Comparison of ENCODE assay signal across 8 cellular contexts in the genomic region with DNA sequence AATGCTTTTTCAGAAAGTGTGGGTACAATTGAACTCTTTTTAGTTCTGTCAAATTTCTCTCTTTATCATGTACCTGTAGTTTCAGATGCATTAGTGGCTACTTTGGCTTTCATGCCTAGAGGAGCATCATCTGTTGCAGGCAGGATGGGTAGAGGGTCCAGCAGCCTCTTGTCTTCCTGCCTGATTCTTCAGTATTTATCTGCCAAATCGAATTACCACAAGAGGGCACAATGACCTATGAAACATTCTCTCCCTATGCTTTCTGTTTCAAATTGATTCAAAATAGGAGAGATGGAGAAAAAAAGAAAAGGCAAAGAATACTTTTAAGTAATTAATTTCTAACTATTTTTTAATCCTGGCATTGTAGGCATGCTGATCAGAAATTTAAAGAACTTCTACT.
DNase-seq lines count a peak whose midpoint lies in the region; ATAC-seq and TF ChIP-seq lines count a peak whose summit lies in the region.

No MANE protein-coding gene starts in this region.

- in situ Hi-C loops in GM13976 (cut with MboI; ENCODE audit: low sequenced_read_pairs, unreplicated experiment): no loop called here

- peak; percentile 59 to 74 for TF ChIP-seq RAD21 in liver (IDR thresholded peaks at IDR 0.05)

- H3K36me3 ChIP-seq in liver (ENCODE audit: control insufficient read depth in 4 of 4, insufficient read depth in 3 of 4, low read depth in 1 of 4, low read length in 3 of 4): no peaks in the 10 kb centered on the region

- 3% methylated on average over 1 of the region's 1 CpG for WGBS in liver

- ATAC-seq in GM21737 (IDR thresholded peaks at IDR 0.05; ENCODE audit: unreplicated experiment) (peak; percentile 80), esophagus mucosa (no peak)

- no peaks in the 10 kb centered on the region for H3K9me3 ChIP-seq in liver (ENCODE audit: control insufficient read depth in 4 of 4, low read length in 3 of 4)

- no peak overlapping the region for H3K27ac ChIP-seq in liver (ENCODE audit: low read depth in 1 of 2, low read length in 2 of 2)

- TF ChIP-seq CTCF in GM13976 (IDR thresholded peaks at IDR 0.05; ENCODE audit: borderline replicate concordance, control extremely low read depth, extremely low read depth, insufficient read depth, missing control alignments) (peak; percentile 12), liver (IDR thresholded peaks at IDR 0.05; ENCODE audit: low read depth, low read length, missing input control) (no peak)

- DNase-seq in GM13976 (ENCODE audit: low spot score) (peak; percentile 9), M059J (ENCODE audit: low read depth) (peak; percentile 17), SW480 (ENCODE audit: low spot score) (peak; percentile 52), cerebellum (ENCODE audit: low spot score) (no peak)
- no peak for DNase-seq in stimulated activated CD8-positive, alpha-beta memory T cell treated with anti-CD3 and anti-CD28 coated beads, Interleukin-4, amount 100 ng/mL, for 48 hours

- no peaks in the 10 kb centered on the region for H3K4me1 ChIP-seq in liver (ENCODE audit: control insufficient read depth in 4 of 4, insufficient read depth in 4 of 4, low read length in 3 of 4)

- no peaks in the 10 kb centered on the region for H3K27me3 ChIP-seq in liver (ENCODE audit: control insufficient read depth in 4 of 4, insufficient read depth in 4 of 4, low read length in 3 of 4)

- H3K4me3 ChIP-seq in liver (ENCODE audit: low read depth in 1 of 3, low read length in 3 of 3): no peak overlapping the region

- H3K9ac ChIP-seq in liver (ENCODE audit: low read depth in 1 of 2, low read length in 2 of 2): no peak overlapping the region

TF ChIP-seq in liver, 16 proteins besides CTCF, POLR2A, EP300 and RAD21:
- TF ChIP-seq TAF1 (conservative IDR thresholded peaks at IDR 0.05) (no peak), HNF4G (IDR thresholded peaks at IDR 0.05) (no peak), ATF3 (IDR thresholded peaks at IDR 0.05) (no peak), FOXA2 (IDR thresholded peaks at IDR 0.05) (no peak), FOXA1 (IDR thresholded peaks at IDR 0.05) (no peak), NR2F2 (IDR thresholded peaks at IDR 0.05) (no peak)

Comparison
In these comparisons a context has a peak if more than half of its experiments do, and no peak if none do; other contexts are left out.
1. DNase-seq: peak in GM13976 (single experiment), M059J (single experiment) and SW480 (single experiment); none in cerebellum (single experiment) and stimulated activated CD8-positive, alpha-beta memory T cell treated with anti-CD3 and anti-CD28 coated beads, Interleukin-4, amount 100 ng/mL, for 48 hours (single experiment).